Comparison of ENCODE assay signal across 25 cellular contexts in genomic region chr18:48024891-48025660, GRCh38.
DNase-seq lines count a peak whose midpoint lies in the region; ATAC-seq and TF ChIP-seq lines count a peak whose summit lies in the region.
"Had no signal": no experiment of that assay in that cellular context is flagged by ENCODE, and none has a peak within 500 bp of the region (broad histone marks: within the 10 kb centered on the region; RNA-seq: fewer than 3 reads in every experiment).

No MANE protein-coding gene starts in this region.

- H3K36me3 Mint-ChIP-seq in activated naive CD8-positive, alpha-beta T cell treated with anti-CD3 and anti-CD28 coated beads for 36 hours = no peaks in the 10 kb centered on the region
- H3K36me3 Mint-ChIP-seq in activated naive CD8-positive, alpha-beta T cell treated with anti-CD3 and anti-CD28 coated beads, Interleukin-2, amount 50 U/mL, for 24 hours (ENCODE audit: low read depth) = no peaks in the 10 kb centered on the region
- H3K36me3 Mint-ChIP-seq in endodermal cell (ENCODE audit: low read depth) (no peaks in the 10 kb centered on the region), neural progenitor cell (no peaks in the 10 kb centered on the region)
- H3K36me3 Mint-ChIP-seq: CD8-positive, alpha-beta memory T cell had no signal

- H3K4me3 ChIP-seq in endodermal cell (ENCODE audit: low read length) = no peak overlapping the region
- no peak overlapping the region for H3K4me3 ChIP-seq in neural progenitor cell
- H3K4me3 ChIP-seq in thyroid gland (replicated peaks in 1 of 3) = no peak overlapping the region
- H3K4me3 ChIP-seq: Peyer's patch, SJSA1 had no signal

- H3K9ac ChIP-seq in endodermal cell (ENCODE audit: extremely low read depth, low read length, poor library complexity, severe bottlenecking) = no peak overlapping the region
- no peak overlapping the region for H3K9ac ChIP-seq in neural progenitor cell
- H3K9ac ChIP-seq: KMS-11 had no signal

- H3K4me1 Mint-ChIP-seq in activated naive CD8-positive, alpha-beta T cell treated with anti-CD3 and anti-CD28 coated beads for 36 hours = peaks cover 8% of the 10 kb centered on the region
- peaks cover 2% of the 10 kb centered on the region for H3K4me1 Mint-ChIP-seq in activated naive CD8-positive, alpha-beta T cell treated with anti-CD3 and anti-CD28 coated beads, Interleukin-2, amount 50 U/mL, for 24 hours
- H3K4me1 Mint-ChIP-seq in endodermal cell (peaks cover 11% of the 10 kb centered on the region), neural progenitor cell (peaks cover 37% of the 10 kb centered on the region)

- H3K27ac ChIP-seq in endodermal cell (ENCODE audit: low read depth, low read length) (no peak overlapping the region), neural progenitor cell (no peak overlapping the region), thyroid gland (peak overlapping the region in 2 of 3 donors; percentile 89 to 94)
- H3K27ac ChIP-seq: KMS-11, Peyer's patch, SJSA1 had no signal

- H3K4me2 ChIP-seq in neural progenitor cell = no peak overlapping the region
- H3K4me2 ChIP-seq: KMS-11 had no signal

- H3K27me3 ChIP-seq in endodermal cell (ENCODE audit: control insufficient read depth, insufficient read depth, low read length, poor library complexity, severe bottlenecking) = no peaks in the 10 kb centered on the region
- no peaks in the 10 kb centered on the region for H3K27me3 ChIP-seq in neural progenitor cell
- H3K27me3 ChIP-seq in thyroid gland = no peaks in the 10 kb centered on the region
- H3K27me3 ChIP-seq: Peyer's patch had no signal

- H3K9me3 Mint-ChIP-seq in activated naive CD8-positive, alpha-beta T cell treated with anti-CD3 and anti-CD28 coated beads for 36 hours = no peaks in the 10 kb centered on the region
- no peaks in the 10 kb centered on the region for H3K9me3 Mint-ChIP-seq in activated naive CD8-positive, alpha-beta T cell treated with anti-CD3 and anti-CD28 coated beads, Interleukin-2, amount 50 U/mL, for 24 hours
- H3K9me3 Mint-ChIP-seq in endodermal cell (no peaks in the 10 kb centered on the region), neural progenitor cell (no peaks in the 10 kb centered on the region)
- H3K9me3 Mint-ChIP-seq: CD8-positive, alpha-beta memory T cell had no signal

- peak; percentile 22 for TF ChIP-seq CTCF in endodermal cell (conservative IDR thresholded peaks at IDR 0.05)
- no peak for TF ChIP-seq CTCF in neural progenitor cell (IDR thresholded peaks at IDR 0.05)
- TF ChIP-seq CTCF in thyroid gland (IDR thresholded peaks at IDR 0.05) = no peak
- no peak for TF ChIP-seq CTCF in GM20000 (IDR thresholded peaks at IDR 0.05; ENCODE audit: extremely low read depth, missing control alignments)

- H3K4me1 ChIP-seq in endodermal cell (ENCODE audit: control insufficient read depth, insufficient read depth, low read length) (no peaks in the 10 kb centered on the region), neural progenitor cell (peaks cover 24% of the 10 kb centered on the region), thyroid gland (peaks cover 40 to 64% of the 10 kb centered on the region in 2 donors)
- H3K4me1 ChIP-seq: Peyer's patch had no signal

- no peaks in the 10 kb centered on the region for H3F3A ChIP-seq in neural progenitor cell (ENCODE audit: low read depth)

- no peak overlapping the region for H3K4me3 Mint-ChIP-seq in activated naive CD8-positive, alpha-beta T cell treated with anti-CD3 and anti-CD28 coated beads for 36 hours
- H3K4me3 Mint-ChIP-seq in activated naive CD8-positive, alpha-beta T cell treated with anti-CD3 and anti-CD28 coated beads, Interleukin-2, amount 50 U/mL, for 24 hours = no peak overlapping the region
- H3K4me3 Mint-ChIP-seq in endodermal cell = no peak overlapping the region
- H3K4me3 Mint-ChIP-seq in neural progenitor cell = no peak overlapping the region
- H3K4me3 Mint-ChIP-seq: CD8-positive, alpha-beta memory T cell had no signal

- H3K27me3 Mint-ChIP-seq in activated naive CD8-positive, alpha-beta T cell treated with anti-CD3 and anti-CD28 coated beads for 36 hours = peaks cover 11% of the 10 kb centered on the region
- H3K27me3 Mint-ChIP-seq in activated naive CD8-positive, alpha-beta T cell treated with anti-CD3 and anti-CD28 coated beads, Interleukin-2, amount 50 U/mL, for 24 hours = peaks cover 15% of the 10 kb centered on the region
- H3K27me3 Mint-ChIP-seq in endodermal cell (ENCODE audit: insufficient read depth) (no peaks in the 10 kb centered on the region), neural progenitor cell (ENCODE audit: insufficient read depth, low read depth) (peaks cover 13% of the 10 kb centered on the region)

- TF ChIP-seq POLR2A in thyroid gland (IDR thresholded peaks at IDR 0.05) = no peak

- no peaks in the 10 kb centered on the region for H3K36me3 ChIP-seq in endodermal cell (ENCODE audit: control insufficient read depth, insufficient read depth, low read length)
- H3K36me3 ChIP-seq in neural progenitor cell = no peaks in the 10 kb centered on the region
- H3K36me3 ChIP-seq in thyroid gland = peaks cover 0 to 6% of the 10 kb centered on the region in 2 donors
- H3K36me3 ChIP-seq: Peyer's patch, SJSA1 had no signal

- peak overlapping the region; percentile 36 for H3K27ac Mint-ChIP-seq in activated naive CD8-positive, alpha-beta T cell treated with anti-CD3 and anti-CD28 coated beads for 36 hours
- H3K27ac Mint-ChIP-seq in activated naive CD8-positive, alpha-beta T cell treated with anti-CD3 and anti-CD28 coated beads, Interleukin-2, amount 50 U/mL, for 24 hours = no peak overlapping the region
- H3K27ac Mint-ChIP-seq in endodermal cell (no peak overlapping the region), neural progenitor cell (peak overlapping the region; percentile 38)

- H3K79me2 ChIP-seq in neural progenitor cell (ENCODE audit: low read depth) = no peaks in the 10 kb centered on the region

- ATAC-seq in activated naive CD8-positive, alpha-beta T cell treated with anti-CD3 and anti-CD28 coated beads, Interleukin-2, amount 50 U/mL, for 24 hours = no peak
- ATAC-seq in GM19395 (IDR thresholded peaks at IDR 0.05; ENCODE audit: unreplicated experiment) = no peak

- WGBS in endodermal cell (ENCODE audit: insufficient coverage in 1 of 2, insufficient read length in 1 of 2), 2 experiments = 86 to 88% methylated on average over 6 to 7 of the region's 7 CpGs
- 90 to 91% methylated on average over 7 of the region's 7 CpGs for WGBS in thyroid gland, 2 donors

- intact Hi-C loops in thyroid gland (cut with DNase I) = loop anchor here (5.0 kb wide), 1 partner anchor 422 kb away; no protein-coding TSS in a partner anchor

- H4K20me1 ChIP-seq in neural progenitor cell (ENCODE audit: low read depth) = no peaks in the 10 kb centered on the region

- no peak for DNase-seq in activated naive CD8-positive, alpha-beta T cell treated with anti-CD3 and anti-CD28 coated beads for 36 hours
- DNase-seq in activated naive CD8-positive, alpha-beta T cell treated with anti-CD3 and anti-CD28 coated beads, Interleukin-2, amount 50 U/mL, for 24 hours = no peak
- DNase-seq in endodermal cell = no peak
- DNase-seq in neural progenitor cell (ENCODE audit: low spot score) = no peak
- no peak for DNase-seq in thyroid gland
- no peak for DNase-seq in GM20000 (ENCODE audit: low spot score)
- DNase-seq in nucleus accumbens (lab: John Stamatoyannopoulos, UW) = no peak
- DNase-seq: 8988T; AML-193; C1 segment of cervical spinal cord; Calu3; CD8-positive, alpha-beta memory T cell; DMS153; IMR-90; NCI-H1105; NCI-H2029 treated with DMSO at 0.1 percent for 48 hours; NCI-H2171; NCI-H345; NCI-H524; NCI-H774; NK-92 treated with Interleukin-12 subunit alpha and Interleukin-12 subunit beta, amount 100 ng/mL, for 24 hours had no signal

- H3K9me3 ChIP-seq in endodermal cell (ENCODE audit: control insufficient read depth, low read length) (no peaks in the 10 kb centered on the region), neural progenitor cell (ENCODE audit: low read depth) (no peaks in the 10 kb centered on the region), thyroid gland (no peaks in the 10 kb centered on the region)
- H3K9me3 ChIP-seq: Peyer's patch, SJSA1 had no signal

- H2AFZ ChIP-seq in neural progenitor cell (replicated peaks) = no peak overlapping the region

Comparison
In these comparisons a context has a peak if more than half of its experiments do, and no peak if none do; other contexts are left out.
1. H3K27ac Mint-ChIP-seq: peak in activated naive CD8-positive, alpha-beta T cell treated with anti-CD3 and anti-CD28 coated beads for 36 hours (single experiment) and neural progenitor cell (single experiment); none in activated naive CD8-positive, alpha-beta T cell treated with anti-CD3 and anti-CD28 coated beads, Interleukin-2, amount 50 U/mL, for 24 hours (single experiment) and endodermal cell (single experiment).
2. H3K27ac ChIP-seq: peak in thyroid gland (2 of 3); none in endodermal cell (single experiment) and neural progenitor cell (single experiment).